In the genomic region with DNA sequence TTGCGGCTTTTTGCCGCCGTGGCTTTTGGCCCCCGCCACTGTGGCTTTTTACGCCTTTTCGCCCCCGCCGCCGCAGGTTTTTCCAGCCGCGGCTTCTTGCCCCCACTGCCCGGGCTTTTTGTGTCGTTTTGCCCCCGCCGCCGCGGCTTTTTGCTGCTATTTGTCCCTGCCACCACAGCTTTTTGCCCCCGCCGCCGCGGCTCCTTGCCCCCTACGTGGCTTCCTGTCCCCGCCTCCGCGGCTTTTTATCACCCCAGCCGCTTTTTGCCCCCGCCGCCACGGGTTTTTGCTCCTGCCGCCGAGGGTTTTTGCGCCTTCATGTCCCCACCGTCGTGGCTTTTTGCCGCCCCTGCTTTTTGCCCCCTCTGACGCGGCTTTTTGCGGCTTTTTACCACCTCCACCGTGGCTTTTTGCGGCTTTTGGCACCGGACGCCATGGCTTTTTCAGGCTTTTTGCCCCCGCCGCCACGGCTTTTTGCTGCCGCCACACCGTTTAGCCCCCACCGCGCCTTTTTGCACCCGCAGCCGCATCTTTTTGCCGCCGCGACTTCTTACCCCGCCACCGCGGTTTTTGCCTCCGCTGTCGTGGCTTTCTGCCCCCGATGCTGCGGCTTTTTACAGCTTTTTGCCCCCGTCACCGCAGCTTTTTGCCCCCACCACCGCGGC, we compare ENCODE assay signal across 21 cellular contexts.
A peak's percentile ranks its signal among the peaks of the same experiment; 100 is the strongest.
DNase-seq lines count a peak whose midpoint lies in the region; ATAC-seq and TF ChIP-seq lines count a peak whose summit lies in the region.
"Had no signal": no experiment of that assay in that cellular context is flagged by ENCODE, and none has a peak within 500 bp of the region (broad histone marks: within the 10 kb centered on the region; RNA-seq: fewer than 3 reads in every experiment).

No MANE protein-coding gene starts in this region.

- H3K27me3 ChIP-seq in SK-N-SH (ENCODE audit: insufficient read depth) (no peaks in the 10 kb centered on the region), spleen (replicated peaks in 1 of 7) (peaks cover 0 to 4% (median 0%) of the 10 kb centered on the region in 7 donors)

- H3K27ac ChIP-seq in SK-N-SH (ENCODE audit: low read depth in 2 of 2, low read length in 1 of 2) = no peak overlapping the region
- H3K27ac ChIP-seq in spleen = no peak overlapping the region
- H3K27ac ChIP-seq: 22Rv1 had no signal

- TF ChIP-seq CTCF in SK-N-SH (IDR thresholded peaks at IDR 0.05) (no peak), glutamatergic neuron (IDR thresholded peaks at IDR 0.05; ENCODE audit: partially characterized antibody, unreplicated experiment) (no peak), spleen (IDR thresholded peaks at IDR 0.05 in 8 of 11, conservative IDR thresholded peaks at IDR 0.05 in 3 of 11) (no peak)

- H3K36me3 ChIP-seq in SK-N-SH (replicated peaks in 1 of 2; ENCODE audit: control insufficient read depth in 1 of 2, insufficient read depth in 2 of 2, low read length in 1 of 2) (no peaks in the 10 kb centered on the region), spleen (no peaks in the 10 kb centered on the region)

- H3K4me1 ChIP-seq in SK-N-SH (ENCODE audit: control insufficient read depth in 1 of 2, insufficient read depth in 2 of 2, low read depth in 1 of 2, low read length in 1 of 2) (no peaks in the 10 kb centered on the region), spleen (no peaks in the 10 kb centered on the region)

- peaks cover 7% of the 10 kb centered on the region for H3K36me3 Mint-ChIP-seq in glutamatergic neuron (ENCODE audit: unreplicated experiment)
- H3K36me3 Mint-ChIP-seq: CD14-positive monocyte, IgD-negative memory B cell had no signal

- H3K27ac Mint-ChIP-seq in glutamatergic neuron (ENCODE audit: unreplicated experiment) = no peak overlapping the region
- H3K27ac Mint-ChIP-seq: CD14-positive monocyte, IgD-negative memory B cell had no signal

- H3K4me3 ChIP-seq in SK-N-SH (ENCODE audit: low read depth in 2 of 2, low read length in 1 of 2) = no peak overlapping the region
- H3K4me3 ChIP-seq in spleen = no peak overlapping the region
- H3K4me3 ChIP-seq: GM12878 had no signal

- peaks cover 14% of the 10 kb centered on the region for H3K9me3 Mint-ChIP-seq in glutamatergic neuron (ENCODE audit: unreplicated experiment)

- H3K4me3 Mint-ChIP-seq in glutamatergic neuron (ENCODE audit: unreplicated experiment) = no peak overlapping the region
- H3K4me3 Mint-ChIP-seq: CD14-positive monocyte, IgD-negative memory B cell had no signal

- no peaks in the 10 kb centered on the region for H3K9me2 ChIP-seq in SK-N-SH

- peak; percentile 2 for DNase-seq in SK-N-SH
- peak; percentile 1 for DNase-seq in GM03348 (ENCODE audit: low spot score)
- peak; percentile 5 for DNase-seq in glutamatergic neuron
- peak; percentile 37 for DNase-seq in spleen
- DNase-seq in activated effector memory CD4-positive, alpha-beta T cell treated with Interleukin-2 at 50 U/mL for 16 hours = no peak
- DNase-seq in SKM-1 treated with dmso at 0.1 percent for 144 hours (lab: John Stamatoyannopoulos, UW; ENCODE audit: unreplicated experiment) = no peak
- no peak for DNase-seq in NCI-H2081 treated with DMSO at 0.1 percent for 48 hours (lab: John Stamatoyannopoulos, UW)
- DNase-seq: AML-193, DMS 273 treated with DMSO at 0.1 percent for 48 hours, Karpas-422, NCI-H1417 treated with DMSO at 0.1 percent for 48 hours, NCI-H187 treated with DMSO at 0.1 percent for 48 hours, NCI-H226, NCI-H524, NCI-H82, RPMI8226 had no signal

- H4K20me1 ChIP-seq in SK-N-SH (ENCODE audit: insufficient read depth) = no peaks in the 10 kb centered on the region

- H3K79me2 ChIP-seq in SK-N-SH (ENCODE audit: insufficient read depth) = no peaks in the 10 kb centered on the region

- CTCF ChIA-PET in SK-N-SH (lab: Yijun Ruan, JAX) = no interaction called here

- H3K4me1 Mint-ChIP-seq in glutamatergic neuron (ENCODE audit: low read depth, unreplicated experiment) = no peaks in the 10 kb centered on the region
- H3K4me1 Mint-ChIP-seq: CD14-positive monocyte, IgD-negative memory B cell had no signal

- no peak for ATAC-seq in SK-N-SH treated with all-trans-retinoic acid at 6 μM for 48 hours
- ATAC-seq: GM12878 had no signal

- POLR2A ChIA-PET in SK-N-SH (lab: Yijun Ruan, JAX) = no interaction called here

- TF ChIP-seq POLR2A in spleen (IDR thresholded peaks at IDR 0.05) = no peak

- TF ChIP-seq RAD21 in SK-N-SH (IDR thresholded peaks at IDR 0.05; ENCODE audit: low read length) = no peak

- no peak overlapping the region for H3K9ac ChIP-seq in SK-N-SH

- H3K9me3 ChIP-seq in SK-N-SH (peaks cover 3% of the 10 kb centered on the region; the same call in 1 of the 2 replicates), spleen (peaks cover 0 to 75% (median 57%) of the 10 kb centered on the region in 8 donors)

- H3K4me2 ChIP-seq in SK-N-SH = no peak overlapping the region

- peaks cover 4% of the 10 kb centered on the region for H3K27me3 Mint-ChIP-seq in glutamatergic neuron (ENCODE audit: unreplicated experiment)
- H3K27me3 Mint-ChIP-seq: IgD-negative memory B cell had no signal

- H3F3A ChIP-seq in SK-N-SH (replicated peaks; ENCODE audit: insufficient read depth) = no peaks in the 10 kb centered on the region

- 77% methylated on average over 65 of the region's 65 CpGs for WGBS in SK-N-SH (ENCODE audit: low lambda C conversion rate)
- 67 to 79% (median 71%) methylated on average over 65 of the region's 65 CpGs for WGBS in spleen, 5 donors

- intact Hi-C loops in spleen (cut with DNase I; ENCODE audit: low total_unique reads) = no loop called here

- TF ChIP-seq EP300 in SK-N-SH (IDR thresholded peaks at IDR 0.05; ENCODE audit: borderline replicate concordance in 1 of 2, low read depth in 1 of 2, low read length in 1 of 2) = no peak

- H2AFZ ChIP-seq in SK-N-SH (ENCODE audit: low read depth) = no peak overlapping the region

TF ChIP-seq in SK-N-SH, 30 proteins besides CTCF, POLR2A, EP300 and RAD21 (continues in another document):
- no peak for TF ChIP-seq CHD2 (IDR thresholded peaks at IDR 0.05; ENCODE audit: low read length, partially characterized antibody)
- TF ChIP-seq JUND (IDR thresholded peaks at IDR 0.05) = no peak
- TF ChIP-seq SMC3 (IDR thresholded peaks at IDR 0.05; ENCODE audit: low read depth, low read length) = no peak
- TF ChIP-seq RFX5 (IDR thresholded peaks at IDR 0.05; ENCODE audit: low read length) = no peak
- TF ChIP-seq, protein P1, sequence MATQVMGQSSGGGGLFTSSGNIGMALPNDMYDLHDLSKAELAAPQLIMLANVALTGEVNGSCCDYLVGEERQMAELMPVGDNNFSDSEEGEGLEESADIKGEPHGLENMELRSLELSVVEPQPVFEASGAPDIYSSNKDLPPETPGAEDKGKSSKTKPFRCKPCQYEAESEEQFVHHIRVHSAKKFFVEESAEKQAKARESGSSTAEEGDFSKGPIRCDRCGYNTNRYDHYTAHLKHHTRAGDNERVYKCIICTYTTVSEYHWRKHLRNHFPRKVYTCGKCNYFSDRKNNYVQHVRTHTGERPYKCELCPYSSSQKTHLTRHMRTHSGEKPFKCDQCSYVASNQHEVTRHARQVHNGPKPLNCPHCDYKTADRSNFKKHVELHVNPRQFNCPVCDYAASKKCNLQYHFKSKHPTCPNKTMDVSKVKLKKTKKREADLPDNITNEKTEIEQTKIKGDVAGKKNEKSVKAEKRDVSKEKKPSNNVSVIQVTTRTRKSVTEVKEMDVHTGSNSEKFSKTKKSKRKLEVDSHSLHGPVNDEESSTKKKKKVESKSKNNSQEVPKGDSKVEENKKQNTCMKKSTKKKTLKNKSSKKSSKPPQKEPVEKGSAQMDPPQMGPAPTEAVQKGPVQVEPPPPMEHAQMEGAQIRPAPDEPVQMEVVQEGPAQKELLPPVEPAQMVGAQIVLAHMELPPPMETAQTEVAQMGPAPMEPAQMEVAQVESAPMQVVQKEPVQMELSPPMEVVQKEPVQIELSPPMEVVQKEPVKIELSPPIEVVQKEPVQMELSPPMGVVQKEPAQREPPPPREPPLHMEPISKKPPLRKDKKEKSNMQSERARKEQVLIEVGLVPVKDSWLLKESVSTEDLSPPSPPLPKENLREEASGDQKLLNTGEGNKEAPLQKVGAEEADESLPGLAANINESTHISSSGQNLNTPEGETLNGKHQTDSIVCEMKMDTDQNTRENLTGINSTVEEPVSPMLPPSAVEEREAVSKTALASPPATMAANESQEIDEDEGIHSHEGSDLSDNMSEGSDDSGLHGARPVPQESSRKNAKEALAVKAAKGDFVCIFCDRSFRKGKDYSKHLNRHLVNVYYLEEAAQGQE (IDR thresholded peaks at IDR 0.05; ENCODE audit: low read depth, low read length) = no peak
- no peak for TF ChIP-seq FOSL2 (IDR thresholded peaks at IDR 0.05; ENCODE audit: borderline replicate concordance, low read depth)

TF ChIP-seq in SK-N-SH treated with all-trans-retinoic acid at 6 μM for 48 hours, 23 proteins besides CTCF, POLR2A, EP300 and RAD21 (continues in another document):
- TF ChIP-seq GLIS3 (CRISPR knock-in tag; IDR thresholded peaks at IDR 0.05) (no peak), ZC3H10 (CRISPR knock-in tag; IDR thresholded peaks at IDR 0.05) (no peak), ZNF70 (CRISPR knock-in tag; IDR thresholded peaks at IDR 0.05) (no peak), OSR1 (CRISPR knock-in tag; IDR thresholded peaks at IDR 0.05) (no peak), ESRRG (CRISPR knock-in tag; IDR thresholded peaks at IDR 0.05) (no peak), RARB (CRISPR knock-in tag; IDR thresholded peaks at IDR 0.05) (no peak), ARNTL (CRISPR knock-in tag; IDR thresholded peaks at IDR 0.05; ENCODE audit: borderline replicate concordance, low read depth) (no peak)
- TF ChIP-seq, protein P2, sequence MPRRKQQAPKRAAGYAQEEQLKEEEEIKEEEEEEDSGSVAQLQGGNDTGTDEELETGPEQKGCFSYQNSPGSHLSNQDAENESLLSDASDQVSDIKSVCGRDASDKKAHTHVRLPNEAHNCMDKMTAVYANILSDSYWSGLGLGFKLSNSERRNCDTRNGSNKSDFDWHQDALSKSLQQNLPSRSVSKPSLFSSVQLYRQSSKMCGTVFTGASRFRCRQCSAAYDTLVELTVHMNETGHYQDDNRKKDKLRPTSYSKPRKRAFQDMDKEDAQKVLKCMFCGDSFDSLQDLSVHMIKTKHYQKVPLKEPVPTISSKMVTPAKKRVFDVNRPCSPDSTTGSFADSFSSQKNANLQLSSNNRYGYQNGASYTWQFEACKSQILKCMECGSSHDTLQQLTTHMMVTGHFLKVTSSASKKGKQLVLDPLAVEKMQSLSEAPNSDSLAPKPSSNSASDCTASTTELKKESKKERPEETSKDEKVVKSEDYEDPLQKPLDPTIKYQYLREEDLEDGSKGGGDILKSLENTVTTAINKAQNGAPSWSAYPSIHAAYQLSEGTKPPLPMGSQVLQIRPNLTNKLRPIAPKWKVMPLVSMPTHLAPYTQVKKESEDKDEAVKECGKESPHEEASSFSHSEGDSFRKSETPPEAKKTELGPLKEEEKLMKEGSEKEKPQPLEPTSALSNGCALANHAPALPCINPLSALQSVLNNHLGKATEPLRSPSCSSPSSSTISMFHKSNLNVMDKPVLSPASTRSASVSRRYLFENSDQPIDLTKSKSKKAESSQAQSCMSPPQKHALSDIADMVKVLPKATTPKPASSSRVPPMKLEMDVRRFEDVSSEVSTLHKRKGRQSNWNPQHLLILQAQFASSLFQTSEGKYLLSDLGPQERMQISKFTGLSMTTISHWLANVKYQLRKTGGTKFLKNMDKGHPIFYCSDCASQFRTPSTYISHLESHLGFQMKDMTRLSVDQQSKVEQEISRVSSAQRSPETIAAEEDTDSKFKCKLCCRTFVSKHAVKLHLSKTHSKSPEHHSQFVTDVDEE (CRISPR knock-in tag; IDR thresholded peaks at IDR 0.05) = no peak

Comparison
In these comparisons a context has a peak if more than half of its experiments do, and no peak if none do; other contexts are left out.
1. DNase-seq: peak in SK-N-SH (single experiment), GM03348 (single experiment), glutamatergic neuron (single experiment) and spleen (single experiment); none in activated effector memory CD4-positive, alpha-beta T cell treated with Interleukin-2 at 50 U/mL for 16 hours (single experiment), SKM-1 treated with dmso at 0.1 percent for 144 hours (single experiment) and NCI-H2081 treated with DMSO at 0.1 percent for 48 hours (single experiment).